Comparison of ENCODE assay signal across 1 cellular context in genomic region chr1:110033421-110033820, GRCh38.
TF ChIP-seq lines count a peak whose summit lies in the region.

No MANE protein-coding gene starts in this region.

TF ChIP-seq in H1, 55 proteins besides CTCF, POLR2A, EP300 and RAD21:
- TF ChIP-seq SP1 (IDR thresholded peaks at IDR 0.05; ENCODE audit: low read depth, low read length) (no peak), SIN3A (conservative IDR thresholded peaks at IDR 0.05 in 1 of 2, IDR thresholded peaks at IDR 0.05 in 1 of 2; ENCODE audit: low read depth in 1 of 2, low read length in 2 of 2) (no peak), BACH1 (IDR thresholded peaks at IDR 0.05; ENCODE audit: low read length) (no peak)
TF ChIP-seq in H1: peak in this region for 0.
